In the genomic region with DNA sequence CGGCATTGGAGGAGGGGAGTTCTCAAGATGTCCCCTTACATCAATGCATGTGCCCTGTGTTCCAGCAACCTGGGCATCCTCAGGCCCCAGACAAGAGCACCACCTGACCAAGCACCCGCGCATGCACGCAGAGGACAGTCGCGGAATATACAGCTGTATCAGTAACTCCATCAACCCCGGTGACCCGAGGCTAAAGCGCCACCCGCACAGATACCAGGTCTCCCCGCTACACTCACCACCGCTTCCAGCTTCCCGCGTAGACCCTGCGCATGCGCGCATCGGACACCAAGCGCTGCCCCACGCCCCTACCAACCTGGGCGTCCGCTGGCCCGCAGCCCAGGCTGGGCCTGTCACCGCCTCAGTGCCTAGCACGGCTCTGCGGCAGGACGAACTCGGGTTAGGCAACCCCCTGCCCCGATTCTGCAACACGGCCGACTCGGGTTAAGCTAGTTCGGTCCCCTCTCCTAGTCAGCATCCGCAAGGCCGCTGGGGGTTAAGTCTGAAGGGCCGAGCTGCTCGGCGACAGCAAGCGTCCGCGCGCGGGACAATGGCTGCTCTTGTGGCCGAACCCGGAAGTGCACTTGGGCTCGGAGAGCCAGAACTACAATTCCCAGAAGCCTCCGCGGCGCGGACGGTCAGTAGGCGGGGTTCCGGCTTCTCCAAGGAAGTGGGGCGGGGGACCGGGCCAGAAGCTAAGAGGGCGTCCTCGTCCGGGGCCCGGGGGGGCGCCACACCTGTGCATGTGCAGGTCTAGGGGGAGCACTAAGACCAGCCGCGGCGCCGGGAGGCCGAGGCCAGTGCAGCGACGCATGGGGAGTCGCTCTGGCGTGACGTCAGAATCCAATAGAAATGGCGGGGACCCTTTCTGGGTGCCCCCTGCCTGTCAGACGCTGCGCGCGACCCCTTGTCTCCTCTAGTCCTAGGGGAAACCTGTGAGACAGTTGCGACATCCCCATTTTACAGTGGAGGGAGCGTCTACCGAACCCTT, we compare ENCODE assay signal across 1 cellular context.
TF ChIP-seq lines count a peak whose summit lies in the region.

A gene (minus strand): TSS at position 561 of the 988 bp plus-strand sequence. CDS start 3,188 bp downstream, outside the sequence.

TF ChIP-seq in K562, 482 proteins besides CTCF, POLR2A, EP300 and RAD21 (continued from another document and continues in another):
- TF ChIP-seq, protein P1, sequence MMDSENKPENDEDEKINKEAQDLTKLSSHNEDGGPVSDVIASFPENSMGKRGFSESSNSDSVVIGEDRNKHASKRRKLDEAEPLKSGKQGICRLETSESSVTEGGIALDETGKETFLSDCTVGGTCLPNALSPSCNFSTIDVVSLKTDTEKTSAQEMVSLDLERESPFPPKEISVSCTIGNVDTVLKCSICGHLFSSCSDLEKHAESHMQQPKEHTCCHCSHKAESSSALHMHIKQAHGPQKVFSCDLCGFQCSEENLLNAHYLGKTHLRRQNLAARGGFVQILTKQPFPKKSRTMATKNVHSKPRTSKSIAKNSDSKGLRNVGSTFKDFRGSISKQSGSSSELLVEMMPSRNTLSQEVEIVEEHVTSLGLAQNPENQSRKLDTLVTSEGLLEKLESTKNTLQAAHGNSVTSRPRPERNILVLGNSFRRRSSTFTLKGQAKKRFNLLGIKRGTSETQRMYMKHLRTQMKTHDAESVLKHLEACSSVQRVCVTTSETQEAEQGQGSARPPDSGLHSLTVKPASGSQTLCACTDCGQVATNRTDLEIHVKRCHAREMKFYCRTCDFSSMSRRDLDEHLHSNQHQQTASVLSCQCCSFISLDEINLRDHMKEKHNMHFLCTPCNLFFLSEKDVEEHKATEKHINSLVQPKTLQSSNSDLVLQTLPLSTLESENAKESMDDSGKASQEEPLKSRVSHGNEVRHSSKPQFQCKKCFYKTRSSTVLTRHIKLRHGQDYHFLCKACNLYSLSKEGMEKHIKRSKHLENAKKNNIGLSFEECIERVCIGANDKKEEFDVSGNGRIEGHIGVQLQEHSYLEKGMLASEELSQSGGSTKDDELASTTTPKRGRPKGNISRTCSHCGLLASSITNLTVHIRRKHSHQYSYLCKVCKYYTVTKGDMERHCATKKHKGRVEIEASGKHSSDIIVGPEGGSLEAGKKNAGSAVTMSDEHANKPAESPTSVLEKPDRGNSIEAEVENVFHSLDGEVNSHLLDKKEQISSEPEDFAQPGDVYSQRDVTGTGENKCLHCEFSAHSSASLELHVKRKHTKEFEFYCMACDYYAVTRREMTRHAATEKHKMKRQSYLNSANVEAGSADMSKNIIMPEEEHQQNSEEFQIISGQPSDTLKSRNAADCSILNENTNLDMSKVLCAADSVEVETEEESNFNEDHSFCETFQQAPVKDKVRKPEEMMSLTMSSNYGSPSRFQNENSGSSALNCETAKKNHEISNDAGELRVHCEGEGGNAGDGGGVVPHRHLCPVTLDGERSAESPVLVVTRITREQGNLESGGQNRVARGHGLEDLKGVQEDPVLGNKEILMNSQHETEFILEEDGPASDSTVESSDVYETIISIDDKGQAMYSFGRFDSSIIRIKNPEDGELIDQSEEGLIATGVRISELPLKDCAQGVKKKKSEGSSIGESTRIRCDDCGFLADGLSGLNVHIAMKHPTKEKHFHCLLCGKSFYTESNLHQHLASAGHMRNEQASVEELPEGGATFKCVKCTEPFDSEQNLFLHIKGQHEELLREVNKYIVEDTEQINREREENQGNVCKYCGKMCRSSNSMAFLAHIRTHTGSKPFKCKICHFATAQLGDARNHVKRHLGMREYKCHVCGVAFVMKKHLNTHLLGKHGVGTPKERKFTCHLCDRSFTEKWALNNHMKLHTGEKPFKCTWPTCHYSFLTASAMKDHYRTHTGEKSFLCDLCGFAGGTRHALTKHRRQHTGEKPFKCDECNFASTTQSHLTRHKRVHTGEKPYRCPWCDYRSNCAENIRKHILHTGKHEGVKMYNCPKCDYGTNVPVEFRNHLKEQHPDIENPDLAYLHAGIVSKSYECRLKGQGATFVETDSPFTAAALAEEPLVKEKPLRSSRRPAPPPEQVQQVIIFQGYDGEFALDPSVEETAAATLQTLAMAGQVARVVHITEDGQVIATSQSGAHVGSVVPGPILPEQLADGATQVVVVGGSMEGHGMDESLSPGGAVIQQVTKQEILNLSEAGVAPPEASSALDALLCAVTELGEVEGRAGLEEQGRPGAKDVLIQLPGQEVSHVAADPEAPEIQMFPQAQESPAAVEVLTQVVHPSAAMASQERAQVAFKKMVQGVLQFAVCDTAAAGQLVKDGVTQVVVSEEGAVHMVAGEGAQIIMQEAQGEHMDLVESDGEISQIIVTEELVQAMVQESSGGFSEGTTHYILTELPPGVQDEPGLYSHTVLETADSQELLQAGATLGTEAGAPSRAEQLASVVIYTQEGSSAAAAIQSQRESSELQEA (IDR thresholded peaks at IDR 0.05; ENCODE audit: low read depth): no peak
- TF ChIP-seq PTBP1 (IDR thresholded peaks at IDR 0.05; ENCODE audit: low read depth, low read length) (no peak), TEAD4 (IDR thresholded peaks at IDR 0.05; ENCODE audit: low read length) (no peak), TEAD4 (CRISPR knock-in tag; IDR thresholded peaks at IDR 0.05; ENCODE audit: borderline replicate concordance) (peak; percentile 46; the same call in 1 of the 2 replicates), ZNF764 (CRISPR knock-in tag; IDR thresholded peaks at IDR 0.05; ENCODE audit: low read depth) (no peak), MYC (IDR thresholded peaks at IDR 0.05; ENCODE audit: low read depth, low read length) (peak; percentile 88), MYC (CRISPR knock-in tag; IDR thresholded peaks at IDR 0.05; ENCODE audit: borderline replicate concordance, low read depth) (peak; percentile 81), NELFE (IDR thresholded peaks at IDR 0.05; ENCODE audit: insufficient read depth, insufficient read length) (no peak), POLR3A (IDR thresholded peaks at IDR 0.05; ENCODE audit: borderline replicate concordance, extremely low read depth, insufficient read depth, insufficient read length) (no peak), NR2C2 (CRISPR knock-in tag; IDR thresholded peaks at IDR 0.05) (peak; percentile 68), NR2C2 (tag; IDR thresholded peaks at IDR 0.05) (peak; percentile 97), ZNF780A (CRISPR knock-in tag; IDR thresholded peaks at IDR 0.05) (no peak), FIP1L1 (IDR thresholded peaks at IDR 0.05; ENCODE audit: low read depth, low read length, poor library complexity, severe bottlenecking) (peak; percentile 77), FOXA1 (IDR thresholded peaks at IDR 0.05; ENCODE audit: borderline replicate concordance) (no peak), ETV5 (CRISPR knock-in tag; IDR thresholded peaks at IDR 0.05; ENCODE audit: low read depth) (peak; percentile 5; the same call in 1 of the 2 replicates), ZNF644 (tag; IDR thresholded peaks at IDR 0.05; ENCODE audit: low read depth) (peak; percentile 68; the same call in 1 of the 2 replicates), NBN (IDR thresholded peaks at IDR 0.05; ENCODE audit: low read depth) (peak; percentile 69), EP400 (IDR thresholded peaks at IDR 0.05) (peak; percentile 95), IRF2 (CRISPR knock-in tag; IDR thresholded peaks at IDR 0.05) (no peak), EZH2 (IDR thresholded peaks at IDR 0.05; ENCODE audit: borderline replicate concordance, low read depth, low read length) (no peak), KDM2B (CRISPR knock-in tag; IDR thresholded peaks at IDR 0.05) (peak; percentile 59; the same call in 1 of the 2 replicates), PTTG1 (tag; IDR thresholded peaks at IDR 0.05; ENCODE audit: low read depth) (no peak), FOXK1 (CRISPR knock-in tag; IDR thresholded peaks at IDR 0.05; ENCODE audit: borderline replicate concordance) (peak; percentile 87), CHD1 (IDR thresholded peaks at IDR 0.05; ENCODE audit: low read length) (peak; percentile 75), SRSF1 (IDR thresholded peaks at IDR 0.05; ENCODE audit: low read depth, low read length) (0 out of 2 replicates have a peak, but pooled peaks have one; percentile 76), MAZ (CRISPR knock-in tag; conservative IDR thresholded peaks at IDR 0.05 in 1 of 2, IDR thresholded peaks at IDR 0.05 in 1 of 2) (peak; percentile 98), SMAD2 (IDR thresholded peaks at IDR 0.05; ENCODE audit: low read depth, low read length) (no peak), HDGF (IDR thresholded peaks at IDR 0.05) (no peak)
- TF ChIP-seq, protein P2, sequence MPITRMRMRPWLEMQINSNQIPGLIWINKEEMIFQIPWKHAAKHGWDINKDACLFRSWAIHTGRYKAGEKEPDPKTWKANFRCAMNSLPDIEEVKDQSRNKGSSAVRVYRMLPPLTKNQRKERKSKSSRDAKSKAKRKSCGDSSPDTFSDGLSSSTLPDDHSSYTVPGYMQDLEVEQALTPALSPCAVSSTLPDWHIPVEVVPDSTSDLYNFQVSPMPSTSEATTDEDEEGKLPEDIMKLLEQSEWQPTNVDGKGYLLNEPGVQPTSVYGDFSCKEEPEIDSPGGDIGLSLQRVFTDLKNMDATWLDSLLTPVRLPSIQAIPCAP (CRISPR knock-in tag; IDR thresholded peaks at IDR 0.05; ENCODE audit: borderline replicate concordance): no peak
- TF ChIP-seq, protein P3, sequence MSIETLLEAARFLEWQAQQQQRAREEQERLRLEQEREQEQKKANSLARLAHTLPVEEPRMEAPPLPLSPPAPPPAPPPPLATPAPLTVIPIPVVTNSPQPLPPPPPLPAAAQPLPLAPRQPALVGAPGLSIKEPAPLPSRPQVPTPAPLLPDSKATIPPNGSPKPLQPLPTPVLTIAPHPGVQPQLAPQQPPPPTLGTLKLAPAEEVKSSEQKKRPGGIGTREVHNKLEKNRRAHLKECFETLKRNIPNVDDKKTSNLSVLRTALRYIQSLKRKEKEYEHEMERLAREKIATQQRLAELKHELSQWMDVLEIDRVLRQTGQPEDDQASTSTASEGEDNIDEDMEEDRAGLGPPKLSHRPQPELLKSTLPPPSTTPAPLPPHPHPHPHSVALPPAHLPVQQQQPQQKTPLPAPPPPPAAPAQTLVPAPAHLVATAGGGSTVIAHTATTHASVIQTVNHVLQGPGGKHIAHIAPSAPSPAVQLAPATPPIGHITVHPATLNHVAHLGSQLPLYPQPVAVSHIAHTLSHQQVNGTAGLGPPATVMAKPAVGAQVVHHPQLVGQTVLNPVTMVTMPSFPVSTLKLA (conservative IDR thresholded peaks at IDR 0.05): peak; percentile 85 to 93
- TF ChIP-seq, protein P4, sequence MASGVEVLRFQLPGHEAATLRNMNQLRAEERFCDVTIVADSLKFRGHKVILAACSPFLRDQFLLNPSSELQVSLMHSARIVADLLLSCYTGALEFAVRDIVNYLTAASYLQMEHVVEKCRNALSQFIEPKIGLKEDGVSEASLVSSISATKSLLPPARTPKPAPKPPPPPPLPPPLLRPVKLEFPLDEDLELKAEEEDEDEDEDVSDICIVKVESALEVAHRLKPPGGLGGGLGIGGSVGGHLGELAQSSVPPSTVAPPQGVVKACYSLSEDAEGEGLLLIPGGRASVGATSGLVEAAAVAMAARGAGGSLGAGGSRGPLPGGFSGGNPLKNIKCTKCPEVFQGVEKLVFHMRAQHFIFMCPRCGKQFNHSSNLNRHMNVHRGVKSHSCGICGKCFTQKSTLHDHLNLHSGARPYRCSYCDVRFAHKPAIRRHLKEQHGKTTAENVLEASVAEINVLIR (CRISPR knock-in tag; IDR thresholded peaks at IDR 0.05): peak; percentile 93
- TF ChIP-seq, protein P5, sequence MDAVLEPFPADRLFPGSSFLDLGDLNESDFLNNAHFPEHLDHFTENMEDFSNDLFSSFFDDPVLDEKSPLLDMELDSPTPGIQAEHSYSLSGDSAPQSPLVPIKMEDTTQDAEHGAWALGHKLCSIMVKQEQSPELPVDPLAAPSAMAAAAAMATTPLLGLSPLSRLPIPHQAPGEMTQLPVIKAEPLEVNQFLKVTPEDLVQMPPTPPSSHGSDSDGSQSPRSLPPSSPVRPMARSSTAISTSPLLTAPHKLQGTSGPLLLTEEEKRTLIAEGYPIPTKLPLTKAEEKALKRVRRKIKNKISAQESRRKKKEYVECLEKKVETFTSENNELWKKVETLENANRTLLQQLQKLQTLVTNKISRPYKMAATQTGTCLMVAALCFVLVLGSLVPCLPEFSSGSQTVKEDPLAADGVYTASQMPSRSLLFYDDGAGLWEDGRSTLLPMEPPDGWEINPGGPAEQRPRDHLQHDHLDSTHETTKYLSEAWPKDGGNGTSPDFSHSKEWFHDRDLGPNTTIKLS (IDR thresholded peaks at IDR 0.05; ENCODE audit: borderline replicate concordance, low read depth): peak; percentile 94
- TF ChIP-seq, protein P6, sequence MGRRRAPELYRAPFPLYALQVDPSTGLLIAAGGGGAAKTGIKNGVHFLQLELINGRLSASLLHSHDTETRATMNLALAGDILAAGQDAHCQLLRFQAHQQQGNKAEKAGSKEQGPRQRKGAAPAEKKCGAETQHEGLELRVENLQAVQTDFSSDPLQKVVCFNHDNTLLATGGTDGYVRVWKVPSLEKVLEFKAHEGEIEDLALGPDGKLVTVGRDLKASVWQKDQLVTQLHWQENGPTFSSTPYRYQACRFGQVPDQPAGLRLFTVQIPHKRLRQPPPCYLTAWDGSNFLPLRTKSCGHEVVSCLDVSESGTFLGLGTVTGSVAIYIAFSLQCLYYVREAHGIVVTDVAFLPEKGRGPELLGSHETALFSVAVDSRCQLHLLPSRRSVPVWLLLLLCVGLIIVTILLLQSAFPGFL (CRISPR knock-in tag; IDR thresholded peaks at IDR 0.05): no peak
- TF ChIP-seq, protein P7, sequence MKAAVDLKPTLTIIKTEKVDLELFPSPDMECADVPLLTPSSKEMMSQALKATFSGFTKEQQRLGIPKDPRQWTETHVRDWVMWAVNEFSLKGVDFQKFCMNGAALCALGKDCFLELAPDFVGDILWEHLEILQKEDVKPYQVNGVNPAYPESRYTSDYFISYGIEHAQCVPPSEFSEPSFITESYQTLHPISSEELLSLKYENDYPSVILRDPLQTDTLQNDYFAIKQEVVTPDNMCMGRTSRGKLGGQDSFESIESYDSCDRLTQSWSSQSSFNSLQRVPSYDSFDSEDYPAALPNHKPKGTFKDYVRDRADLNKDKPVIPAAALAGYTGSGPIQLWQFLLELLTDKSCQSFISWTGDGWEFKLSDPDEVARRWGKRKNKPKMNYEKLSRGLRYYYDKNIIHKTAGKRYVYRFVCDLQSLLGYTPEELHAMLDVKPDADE (conservative IDR thresholded peaks at IDR 0.05; ENCODE audit: control insufficient read depth, low read depth, low read length): peak; percentile 83
- TF ChIP-seq, protein P8, sequence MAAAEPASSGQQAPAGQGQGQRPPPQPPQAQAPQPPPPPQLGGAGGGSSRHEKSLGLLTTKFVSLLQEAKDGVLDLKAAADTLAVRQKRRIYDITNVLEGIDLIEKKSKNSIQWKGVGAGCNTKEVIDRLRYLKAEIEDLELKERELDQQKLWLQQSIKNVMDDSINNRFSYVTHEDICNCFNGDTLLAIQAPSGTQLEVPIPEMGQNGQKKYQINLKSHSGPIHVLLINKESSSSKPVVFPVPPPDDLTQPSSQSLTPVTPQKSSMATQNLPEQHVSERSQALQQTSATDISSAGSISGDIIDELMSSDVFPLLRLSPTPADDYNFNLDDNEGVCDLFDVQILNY (CRISPR knock-in tag; IDR thresholded peaks at IDR 0.05): 0 out of 2 replicates have a peak, but pooled peaks have one; percentile 73
